ENCODE assay signal across 8 cellular contexts in genomic region chr19:45179063-45179847, GRCh38. TPM values are rescaled to one million over a fixed set of nuclear protein-coding genes. Genes with fewer than 3 reads are reported as not detected.
DNase-seq lines count a peak whose midpoint lies in the region; ATAC-seq and TF ChIP-seq lines count a peak whose summit lies in the region.

No MANE protein-coding gene starts in this region.

- DNase-seq in AG10803 (ENCODE audit: low read depth), result peak; percentile 46
- DNase-seq in HFFc6, result peak; percentile 11
- peak; percentile 32 to 47 for DNase-seq in activated CD4-positive, alpha-beta T cell treated with anti-CD3 and anti-CD28 coated beads, Interleukin-2, amount 50 U/mL, for 48 hours
- no peak for DNase-seq in epithelial cell of prostate (ENCODE audit: low read depth, low spot score)
- peak; percentile 53 for DNase-seq in natural killer cell
- no peak for DNase-seq in inferior parietal cortex (ENCODE audit: extremely low spot score)
- no peak for DNase-seq in NCI-H128 (lab: John Stamatoyannopoulos, UW; ENCODE audit: unreplicated experiment)
- no peak for DNase-seq in NCI-H1694 (lab: John Stamatoyannopoulos, UW)

- H3K27me3 Mint-ChIP-seq in HFFc6 (ENCODE audit: insufficient read depth) (peaks cover 4% of the 10 kb centered on the region; the same call in 1 of the 2 replicates), natural killer cell (ENCODE audit: low read depth in 2 of 2) (no peaks in the 10 kb centered on the region)

- TF ChIP-seq CTCF in AG10803 (conservative IDR thresholded peaks at IDR 0.05; ENCODE audit: low read length), result no peak
- no peak for TF ChIP-seq CTCF in HFFc6 (IDR thresholded peaks at IDR 0.05)
- no peak for TF ChIP-seq CTCF in natural killer cell (IDR thresholded peaks at IDR 0.05)

- ATAC-seq in natural killer cell, result no peak

- H3K27ac Mint-ChIP-seq in HFFc6 (peak overlapping the region; percentile 100), natural killer cell (peak overlapping the region; percentile 93 to 96)

- peaks cover 33% of the 10 kb centered on the region for H3K4me1 Mint-ChIP-seq in HFFc6 (ENCODE audit: low read depth)
- peaks cover 11 to 35% of the 10 kb centered on the region in 2 donors for H3K4me1 Mint-ChIP-seq in natural killer cell

- H3K27ac ChIP-seq in epithelial cell of prostate, result peak overlapping the region; percentile 99

- H3K36me3 Mint-ChIP-seq in HFFc6 (ENCODE audit: low read depth) (no peaks in the 10 kb centered on the region), natural killer cell (no peaks in the 10 kb centered on the region)

- H3K4me3 Mint-ChIP-seq in HFFc6 (peak overlapping the region; percentile 95), natural killer cell (peak overlapping the region; percentile 96)

- intact Hi-C loops in natural killer cell (cut with micrococcal nuclease), result loop anchor here (2.0 to 5.0 kb wide), 3 partner anchors 86 to 318 kb away; partner anchors contain the start of genes GEMIN7, PPM1N, PPP1R37 and RTN2

- H3K4me3 ChIP-seq in AG10803 (ENCODE audit: low read length), result peak overlapping the region; percentile 99

- H3K9me3 Mint-ChIP-seq in HFFc6, result no peaks in the 10 kb centered on the region
- no peaks in the 10 kb centered on the region for H3K9me3 Mint-ChIP-seq in natural killer cell

RNA-seq across cellular contexts. Expression of gene BLOC1S3, which starts 0.7 kb away (rescaled TPM):
- 10 to 100 TPM; 10.5 to 14.2 (median 12.2) TPM for total RNA-seq in HFFc6 (2021; fragmentation: NEBNext Ultra II Directional; extraction: Animal tissue kit (Norgen Biotek cat#: 25700))
- 10 to 100 TPM; 20.9 to 26.3 (median 21.8) TPM for total RNA-seq in natural killer cell

RNA-seq across cellular contexts. Expression of gene TRAPPC6A, which starts 1.2 kb away (rescaled TPM):
- total RNA-seq in HFFc6 (2021; fragmentation: NEBNext Ultra II Directional; extraction: Animal tissue kit (Norgen Biotek cat#: 25700)), result 1 to 10 TPM; 3.5 to 6.9 (median 5.2) TPM
- total RNA-seq in natural killer cell, result 10 to 100 TPM; 38.0 to 47.0 (median 45.2) TPM

RNA-seq across cellular contexts. Expression of gene NKPD1, which starts 18.5 kb away (rescaled TPM):
- under 1 TPM in 5 of 6 experiments, not detected in 1; 0.07 to 0.17 (median 0.07) TPM for total RNA-seq in HFFc6 (2021; fragmentation: NEBNext Ultra II Directional; extraction: Animal tissue kit (Norgen Biotek cat#: 25700))
- total RNA-seq in natural killer cell, result under 1 TPM; 0.55 to 1.00 (median 0.66) TPM

Comparison
In these comparisons a context has a peak if more than half of its experiments do, and no peak if none do; other contexts are left out.
1. DNase-seq: peak in AG10803 (single experiment), HFFc6 (single experiment), activated CD4-positive, alpha-beta T cell treated with anti-CD3 and anti-CD28 coated beads, Interleukin-2, amount 50 U/mL, for 48 hours (2 of 2) and natural killer cell (single experiment); none in epithelial cell of prostate (single experiment), inferior parietal cortex (single experiment), NCI-H128 (single experiment) and NCI-H1694 (single experiment).
2. RNA of gene TRAPPC6A, which starts 1.2 kb away (total RNA-seq): 38.0 to 47.0 TPM in natural killer cell; 3.5 to 6.9 TPM in HFFc6; every median in the first group is over 4 times any median in the second.